ENCODE assay signal across 1 cellular context in genomic region chr10:79301754-79302530, GRCh38.
A peak's percentile ranks its signal among the peaks of the same experiment; 100 is the strongest.
TF ChIP-seq lines count a peak whose summit lies in the region.

No MANE protein-coding gene starts in this region.

TF ChIP-seq in K562, 482 proteins besides CTCF, POLR2A, EP300 and RAD21:
- TF ChIP-seq PRMT5 (CRISPR knock-in tag; IDR thresholded peaks at IDR 0.05) (0 out of 2 replicates have a peak, but pooled peaks have one; percentile 59), ZMIZ1 (IDR thresholded peaks at IDR 0.05; ENCODE audit: low read depth in 2 of 2, low read length in 2 of 2) (no peak), RBM22 (IDR thresholded peaks at IDR 0.05; ENCODE audit: low read depth, low read length, poor library complexity, severe bottlenecking) (peak; percentile 66), NFE2 (IDR thresholded peaks at IDR 0.05; ENCODE audit: low read depth) (no peak), ZFP36 (IDR thresholded peaks at IDR 0.05; ENCODE audit: low read depth, low read length, partially characterized antibody) (peak; percentile 76), POLR2G (IDR thresholded peaks at IDR 0.05; ENCODE audit: low read depth, low read length) (peak; percentile 36; the same call in 1 of the 2 replicates)
TF ChIP-seq in K562: peak in this region for 4.
